Comparison of ENCODE assay signal across 21 cellular contexts in the genomic region with DNA sequence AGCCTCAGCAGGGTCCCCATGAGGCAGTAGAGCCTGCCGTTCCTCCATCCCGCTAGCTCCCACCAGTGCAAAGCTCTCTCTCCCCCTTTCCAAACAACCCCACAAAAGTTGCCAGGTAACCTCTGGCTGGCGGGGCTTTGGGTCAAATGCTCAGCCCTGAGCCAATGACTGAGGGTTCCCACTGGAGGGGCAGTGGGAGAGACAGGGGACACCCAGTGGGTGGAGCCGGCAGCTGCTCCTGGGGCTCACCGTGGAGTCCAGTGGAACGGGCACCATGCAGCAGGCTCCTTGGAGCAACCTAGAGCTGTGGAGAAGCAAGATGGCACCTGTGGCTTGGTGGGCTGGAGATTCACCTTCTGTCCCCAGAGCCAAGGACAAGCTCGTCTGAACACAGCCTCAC.
"Had no signal": no experiment of that assay in that cellular context is flagged by ENCODE, and none has a peak within 500 bp of the region (broad histone marks: within the 10 kb centered on the region; RNA-seq: fewer than 3 reads in every experiment).

No MANE protein-coding gene starts in this region.

- DNase-seq: colonic mucosa; cortex of kidney; effector CD4-positive, alpha-beta T cell; effector memory CD8-positive, alpha-beta T cell; endodermal cell; esophagus squamous epithelium; foreskin fibroblast; foreskin melanocyte; gastrocnemius medialis; glutamatergic neuron; head of caudate nucleus; heart right ventricle; hippocampal formation; left cardiac atrium; left lung; left ventricle myocardium superior; lower lobe of right lung; mesenchymal stem cell; naive B cell had no signal

- H3K27ac ChIP-seq: epithelial cell of prostate, gastrocnemius medialis, heart right ventricle, left lung, lower lobe of right lung had no signal

- H3K9me3 ChIP-seq: colonic mucosa, esophagus squamous epithelium, gastrocnemius medialis, heart right ventricle, left lung, lower lobe of right lung, mucosa of descending colon had no signal

- ATAC-seq: effector memory CD8-positive, alpha-beta T cell; gastrocnemius medialis; heart right ventricle; left cardiac atrium; left lung; left ventricle myocardium superior; lower lobe of right lung had no signal

- H3K4me3 ChIP-seq: colonic mucosa, esophagus squamous epithelium, gastrocnemius medialis, heart right ventricle, left lung, lower lobe of right lung, mucosa of descending colon had no signal

- H3K36me3 ChIP-seq: colonic mucosa, esophagus squamous epithelium, gastrocnemius medialis, heart right ventricle, left lung, lower lobe of right lung had no signal

- H3K27me3 ChIP-seq: colonic mucosa, esophagus squamous epithelium, gastrocnemius medialis, heart right ventricle, left lung had no signal
